ENCODE assay signal across 16 cellular contexts in genomic region chr11:75506827-75507226, GRCh38. TPM values are rescaled to one million over a fixed set of nuclear protein-coding genes. Genes with fewer than 3 reads are reported as not detected.
DNase-seq lines count a peak whose midpoint lies in the region; ATAC-seq and TF ChIP-seq lines count a peak whose summit lies in the region.
"Had no signal": no experiment of that assay in that cellular context is flagged by ENCODE, and none has a peak within 500 bp of the region (broad histone marks: within the 10 kb centered on the region; RNA-seq: fewer than 3 reads in every experiment).

No MANE protein-coding gene starts in this region.

- ATAC-seq in SK-N-SH treated with all-trans-retinoic acid at 6 μM for 48 hours: no peak
- no peak for ATAC-seq in T-cell (replicated peaks in 1 of 4)
- ATAC-seq in GM18498 (IDR thresholded peaks at IDR 0.05; ENCODE audit: unreplicated experiment): no peak
- ATAC-seq: PC-3 had no signal

- peaks cover 0 to 35% of the 10 kb centered on the region in 2 experiments; a peak in 1 of 4 replicates for H3K4me1 ChIP-seq in SK-N-SH (ENCODE audit: control insufficient read depth in 1 of 2, insufficient read depth in 2 of 2, low read depth in 1 of 2, low read length in 1 of 2)
- peaks cover 9 to 84% (median 72%) of the 10 kb centered on the region in 5 donors for H3K4me1 ChIP-seq in subcutaneous abdominal adipose tissue (ENCODE audit: control insufficient read depth in 5 of 5, insufficient read depth in 5 of 5, low read length in 5 of 5)
- H3K4me1 ChIP-seq: HAP-1 had no signal

- no peaks in the 10 kb centered on the region for H3K36me3 Mint-ChIP-seq in T-cell
- H3K36me3 Mint-ChIP-seq in nephron (ENCODE audit: low read depth): no peaks in the 10 kb centered on the region

- no peaks in the 10 kb centered on the region for H3K27me3 ChIP-seq in SK-N-SH (ENCODE audit: insufficient read depth)
- no peaks in the 10 kb centered on the region for H3K27me3 ChIP-seq in subcutaneous abdominal adipose tissue (ENCODE audit: control insufficient read depth in 5 of 5, insufficient read depth in 4 of 5, low read length in 5 of 5)

- POLR2A ChIA-PET in SK-N-SH (lab: Yijun Ruan, JAX): interaction anchor here (0.6 kb wide), 1 partner anchor 100 kb away, joined by 3 read pairs; no protein-coding TSS in a partner anchor
- POLR2A ChIA-PET in T-cell (lab: Charles Lee): interaction anchor here in 1 of 2 donors (0.6 kb wide), 1 partner anchor 1634 kb away, joined by 5 read pairs; no protein-coding TSS in a partner anchor

- TF ChIP-seq EP300 in SK-N-SH (IDR thresholded peaks at IDR 0.05; ENCODE audit: borderline replicate concordance in 1 of 2, low read depth in 1 of 2, low read length in 1 of 2): no peak

- H2AFZ ChIP-seq in SK-N-SH (ENCODE audit: low read depth): no peak overlapping the region

- TF ChIP-seq CTCF in SK-N-SH (IDR thresholded peaks at IDR 0.05): no peak
- TF ChIP-seq CTCF in nephron (IDR thresholded peaks at IDR 0.05; ENCODE audit: unreplicated experiment in 3 of 3): no peak

- H4K20me1 ChIP-seq in SK-N-SH (ENCODE audit: insufficient read depth): no peaks in the 10 kb centered on the region

- WGBS in SK-N-SH (ENCODE audit: low lambda C conversion rate): 85% methylated on average over 6 of the region's 6 CpGs

- H3F3A ChIP-seq in SK-N-SH (replicated peaks; ENCODE audit: insufficient read depth): no peaks in the 10 kb centered on the region

- no peaks in the 10 kb centered on the region for H3K27me3 Mint-ChIP-seq in T-cell
- peaks cover 4% of the 10 kb centered on the region for H3K27me3 Mint-ChIP-seq in nephron (ENCODE audit: low read depth)

- H3K9me2 ChIP-seq in SK-N-SH: no peaks in the 10 kb centered on the region

- CTCF ChIA-PET in SK-N-SH (lab: Yijun Ruan, JAX) (interaction anchor here (1.0 to 1.2 kb wide), 2 partner anchors 26 to 29 kb away, joined by 3 to 4 read pairs; no protein-coding TSS in a partner anchor), T-cell (lab: Charles Lee) (interaction anchor here in 1 of 2 donors (0.7 kb wide), 1 partner anchor 1053 kb away, joined by 3 read pairs; no protein-coding TSS in a partner anchor)

- no peaks in the 10 kb centered on the region for H3K36me3 ChIP-seq in SK-N-SH (replicated peaks in 1 of 2; ENCODE audit: control insufficient read depth in 1 of 2, insufficient read depth in 2 of 2, low read length in 1 of 2)
- no peaks in the 10 kb centered on the region for H3K36me3 ChIP-seq in subcutaneous abdominal adipose tissue (ENCODE audit: control insufficient read depth in 5 of 5, insufficient read depth in 5 of 5, low read length in 5 of 5)
- H3K36me3 ChIP-seq: HAP-1 had no signal

- no peak overlapping the region for H3K4me3 ChIP-seq in SK-N-SH (ENCODE audit: low read depth in 2 of 2, low read length in 1 of 2)
- peak overlapping the region in 3 of 5 donors; percentile 9 to 35 (median 13) for H3K4me3 ChIP-seq in subcutaneous abdominal adipose tissue (ENCODE audit: low read depth in 1 of 5, low read length in 5 of 5)
- H3K4me3 ChIP-seq: GM12878, HAP-1 had no signal

- no peak overlapping the region for H3K4me3 Mint-ChIP-seq in T-cell
- H3K4me3 Mint-ChIP-seq in nephron: no peak overlapping the region
- H3K4me3 Mint-ChIP-seq: CD14-positive monocyte had no signal

- H3K4me1 Mint-ChIP-seq in T-cell: peaks cover 20 to 47% (median 38%) of the 10 kb centered on the region in 3 donors
- H3K4me1 Mint-ChIP-seq in nephron: peaks cover 39% of the 10 kb centered on the region

- peak; percentile 42 for DNase-seq in SK-N-SH
- DNase-seq in T-cell: no peak
- DNase-seq in NCI-H1105 treated with DMSO at 0.1 percent for 48 hours (lab: John Stamatoyannopoulos, UW): no peak
- DNase-seq in pons (ENCODE audit: low spot score): no peak
- DNase-seq: DMS79, NCI-H2107, NCI-H69, PC-3 had no signal

- H3K27ac ChIP-seq in SK-N-SH (ENCODE audit: low read depth in 2 of 2, low read length in 1 of 2) (no peak overlapping the region; a peak in 1 of 4 replicates), subcutaneous abdominal adipose tissue (ENCODE audit: low read depth, low read length) (peak overlapping the region; percentile 59)
- H3K27ac ChIP-seq: 22Rv1 had no signal

- H3K9me3 ChIP-seq in SK-N-SH (no peaks in the 10 kb centered on the region), subcutaneous abdominal adipose tissue (ENCODE audit: control insufficient read depth in 5 of 5, low read length in 5 of 5) (no peaks in the 10 kb centered on the region)
- H3K9me3 ChIP-seq: HAP-1 had no signal

- H3K79me2 ChIP-seq in SK-N-SH (ENCODE audit: insufficient read depth): no peaks in the 10 kb centered on the region

- TF ChIP-seq RAD21 in SK-N-SH (IDR thresholded peaks at IDR 0.05; ENCODE audit: low read length): no peak

- peak overlapping the region; percentile 97 for H3K27ac Mint-ChIP-seq in T-cell
- peak overlapping the region in 2 of 3 experiments; percentile 42 to 68 for H3K27ac Mint-ChIP-seq in nephron

- no peak overlapping the region for H3K4me2 ChIP-seq in SK-N-SH

- H3K9me3 Mint-ChIP-seq in T-cell: no peaks in the 10 kb centered on the region
- no peaks in the 10 kb centered on the region for H3K9me3 Mint-ChIP-seq in nephron

- H3K9ac ChIP-seq in SK-N-SH (no peak overlapping the region), subcutaneous abdominal adipose tissue (ENCODE audit: low read length in 5 of 5) (peak overlapping the region in 1 of 5 donors; percentile 19)

TF ChIP-seq in SK-N-SH, 30 proteins besides CTCF, POLR2A, EP300 and RAD21:
- TF ChIP-seq RFX5 (IDR thresholded peaks at IDR 0.05; ENCODE audit: low read length): no peak
- no peak for TF ChIP-seq MEF2A (IDR thresholded peaks at IDR 0.05; ENCODE audit: borderline replicate concordance, low read depth)

TF ChIP-seq in SK-N-SH treated with all-trans-retinoic acid at 6 μM for 48 hours, 23 proteins besides CTCF, POLR2A, EP300 and RAD21 (continues in another document):
- TF ChIP-seq TOX (CRISPR knock-in tag; IDR thresholded peaks at IDR 0.05; ENCODE audit: borderline replicate concordance): no peak
- no peak for TF ChIP-seq GLIS3 (CRISPR knock-in tag; IDR thresholded peaks at IDR 0.05)
- no peak for TF ChIP-seq SNAI2 (CRISPR knock-in tag; IDR thresholded peaks at IDR 0.05)
- no peak for TF ChIP-seq ESRRG (CRISPR knock-in tag; IDR thresholded peaks at IDR 0.05)
- no peak for TF ChIP-seq ZC3H10 (CRISPR knock-in tag; IDR thresholded peaks at IDR 0.05)
- no peak for TF ChIP-seq ARNTL (CRISPR knock-in tag; IDR thresholded peaks at IDR 0.05; ENCODE audit: borderline replicate concordance, low read depth)
- no peak for TF ChIP-seq RARB (CRISPR knock-in tag; IDR thresholded peaks at IDR 0.05)
- TF ChIP-seq CSDC2 (CRISPR knock-in tag; IDR thresholded peaks at IDR 0.05): no peak
- no peak for TF ChIP-seq ZNF565 (CRISPR knock-in tag; conservative IDR thresholded peaks at IDR 0.05; ENCODE audit: low read depth)
- TF ChIP-seq ZFP3 (CRISPR knock-in tag; IDR thresholded peaks at IDR 0.05): no peak
- TF ChIP-seq ISL1 (CRISPR knock-in tag; IDR thresholded peaks at IDR 0.05): no peak
- TF ChIP-seq PATZ1 (CRISPR knock-in tag; IDR thresholded peaks at IDR 0.05; ENCODE audit: borderline replicate concordance): no peak
- TF ChIP-seq POU6F1 (CRISPR knock-in tag; IDR thresholded peaks at IDR 0.05; ENCODE audit: borderline replicate concordance, low read depth): no peak
- TF ChIP-seq TCF4 (CRISPR knock-in tag; IDR thresholded peaks at IDR 0.05; ENCODE audit: borderline replicate concordance): no peak
- TF ChIP-seq ZNF8 (CRISPR knock-in tag; IDR thresholded peaks at IDR 0.05): no peak
- no peak for TF ChIP-seq ZFP30 (CRISPR knock-in tag; IDR thresholded peaks at IDR 0.05)

RNA-seq across cellular contexts. Expression of gene GDPD5, which starts 18.9 kb away (rescaled TPM):
- polyA plus RNA-seq in SK-N-SH (2012; rRNA removed): 1.6 and 2.2 TPM in 2 replicates
- polyA plus RNA-seq in SK-N-SH (2012; cell fraction: cytosol; rRNA removed): 0.55 and 0.97 TPM in 2 replicates
- 5.5 and 7.6 TPM in 2 replicates for polyA plus RNA-seq in SK-N-SH (2012; cell fraction: nucleus; rRNA removed)
- 10 to 100 TPM; 31.4 to 81.3 (median 70.9) TPM for total RNA-seq in T-cell

RNA-seq across cellular contexts. Expression of gene SERPINH1, which starts 55.2 kb away (rescaled TPM):
- polyA plus RNA-seq in SK-N-SH (2012; rRNA removed): 221 and 293 TPM in 2 replicates
- polyA plus RNA-seq in SK-N-SH (2012; cell fraction: cytosol; rRNA removed): 145 and 210 TPM in 2 replicates
- 282 and 307 TPM in 2 replicates for polyA plus RNA-seq in SK-N-SH (2012; cell fraction: nucleus; rRNA removed)
- total RNA-seq in T-cell: 10 to 100 TPM in 3 of 5 donors, 1 to 10 TPM in 2; 5.2 to 16.4 (median 13.9) TPM

Comparison
In these comparisons a context has a peak if more than half of its experiments do, and no peak if none do; other contexts are left out.
1. H3K4me3 ChIP-seq: peak in subcutaneous abdominal adipose tissue (3 of 5); none in SK-N-SH (0 of 2).